Comparison of ENCODE assay signal across 8 cellular contexts in genomic region chr17:64505320-64506200, GRCh38. TPM values are rescaled to one million over a fixed set of nuclear protein-coding genes. Genes with fewer than 3 reads are reported as not detected.
DNase-seq lines count a peak whose midpoint lies in the region; ATAC-seq and TF ChIP-seq lines count a peak whose summit lies in the region.

No MANE protein-coding gene starts in this region.

- peak overlapping the region; percentile 100 for H3K4me3 ChIP-seq in PC-9
- peak overlapping the region; percentile 93 to 99 for H3K4me3 ChIP-seq in mucosa of rectum (ENCODE audit: low read length in 2 of 2)

- TF ChIP-seq EP300 in Ishikawa (IDR thresholded peaks at IDR 0.05; ENCODE audit: borderline replicate concordance), result 0 out of 2 replicates have a peak, but pooled peaks have one; percentile 14

- TF ChIP-seq POLR2A in GM15510 (IDR thresholded peaks at IDR 0.05; ENCODE audit: borderline replicate concordance, extremely low read depth, insufficient read length), result peak; percentile 67
- TF ChIP-seq POLR2A in erythroblast (IDR thresholded peaks at IDR 0.05; ENCODE audit: low read length), result peak; percentile 20

- H3K9ac ChIP-seq in mucosa of rectum (ENCODE audit: low read depth in 1 of 2, low read length in 2 of 2), result peak overlapping the region; percentile 100

- no peaks in the 10 kb centered on the region for H3K9me2 ChIP-seq in PC-9 (ENCODE audit: insufficient read depth)

- H4K20me1 ChIP-seq in PC-9 (ENCODE audit: insufficient read depth), result peaks cover 71% of the 10 kb centered on the region

- peaks cover 91% of the 10 kb centered on the region for H3K36me3 Mint-ChIP-seq in activated T-cell treated with anti-CD3 and anti-CD28 coated beads, Interleukin-2, amount 50 U/mL, for 24 hours (ENCODE audit: low read depth)

- peak overlapping the region; percentile 98 for H3K27ac ChIP-seq in PC-9
- H3K27ac ChIP-seq in mucosa of rectum (ENCODE audit: low read depth in 2 of 2, low read length in 2 of 2), result peak overlapping the region; percentile 99 to 100

- H3K9me3 Mint-ChIP-seq in activated T-cell treated with anti-CD3 and anti-CD28 coated beads, Interleukin-2, amount 50 U/mL, for 24 hours, result no peaks in the 10 kb centered on the region

- no peaks in the 10 kb centered on the region for H3K27me3 ChIP-seq in PC-9 (ENCODE audit: insufficient read depth, low read depth)
- no peaks in the 10 kb centered on the region for H3K27me3 ChIP-seq in mucosa of rectum (ENCODE audit: control insufficient read depth in 2 of 2, insufficient read depth in 2 of 2, low read length in 2 of 2)

- no peak for TF ChIP-seq RAD21 in Ishikawa (IDR thresholded peaks at IDR 0.05; ENCODE audit: low read depth)

- no peaks in the 10 kb centered on the region for H3K27me3 Mint-ChIP-seq in activated T-cell treated with anti-CD3 and anti-CD28 coated beads, Interleukin-2, amount 50 U/mL, for 24 hours

- H3K9me3 ChIP-seq in PC-9 (ENCODE audit: insufficient read depth, low read depth) (no peaks in the 10 kb centered on the region), mucosa of rectum (ENCODE audit: control insufficient read depth in 2 of 2, low read length in 2 of 2) (no peaks in the 10 kb centered on the region)

- peak overlapping the region; percentile 98 for H3K4me3 Mint-ChIP-seq in activated T-cell treated with anti-CD3 and anti-CD28 coated beads, Interleukin-2, amount 50 U/mL, for 24 hours

- ATAC-seq in HG02973 (IDR thresholded peaks at IDR 0.05; ENCODE audit: unreplicated experiment), result no peak

- POLR2A ChIA-PET in PC-9 (lab: Charles Lee; ENCODE audit: unreplicated experiment), result interaction anchor here (0.6 to 1.9 kb wide), 18 partner anchors 8 to 683 kb away, joined by 3 to 17 read pairs (median 6); partner anchors contain the start of gene POLG2

- peaks cover 66% of the 10 kb centered on the region for H3K36me3 ChIP-seq in PC-9 (ENCODE audit: low read depth)
- H3K36me3 ChIP-seq in mucosa of rectum (ENCODE audit: control insufficient read depth in 2 of 2, insufficient read depth in 2 of 2, low read length in 2 of 2), result peaks cover 49 to 54% of the 10 kb centered on the region in 2 donors

- peak; percentile 49 to 82 for DNase-seq in PC-9
- DNase-seq in activated T-cell treated with anti-CD3 and anti-CD28 coated beads, Interleukin-2, amount 50 U/mL, for 24 hours, result peak; percentile 87
- DNase-seq in erythroblast (lab: John Stamatoyannopoulos, UW), result peak; percentile 89 to 95
- peak; percentile 59 to 73 for DNase-seq in stimulated activated CD8-positive, alpha-beta memory T cell treated with anti-CD3 and anti-CD28 coated beads, Interleukin-4, amount 100 ng/mL, for 1 hour (ENCODE audit: low read depth in 2 of 2, low spot score in 1 of 2)

- H3K4me2 ChIP-seq in PC-9, result peak overlapping the region; percentile 95

- H3K79me2 ChIP-seq in PC-9 (ENCODE audit: low read depth), result peaks cover 91% of the 10 kb centered on the region

- H3K4me1 ChIP-seq in PC-9 (replicated peaks; ENCODE audit: insufficient read depth) (peaks cover 33% of the 10 kb centered on the region), mucosa of rectum (ENCODE audit: control insufficient read depth in 2 of 2, insufficient read depth in 2 of 2, low read length in 2 of 2) (peaks cover 28% of the 10 kb centered on the region in 2 donors)

- intact Hi-C loops in PC-9 (cut with micrococcal nuclease; ENCODE audit: unreplicated experiment), result loop anchor here (2.0 kb wide), 1 partner anchor 63 kb away; no protein-coding TSS in a partner anchor

- H3F3A ChIP-seq in PC-9 (ENCODE audit: insufficient read depth, low read depth), result peaks cover 59% of the 10 kb centered on the region

- TF ChIP-seq CTCF in PC-9 (conservative IDR thresholded peaks at IDR 0.05), result no peak; the same call in 1 of the 2 replicates

- H2AFZ ChIP-seq in PC-9, result no peak overlapping the region

- TSS peak; percentile 33 for BruUV-seq in PC-9 (replicated peaks; lab: Mats Ljungman, UMichigan)

- H3K27ac Mint-ChIP-seq in activated T-cell treated with anti-CD3 and anti-CD28 coated beads, Interleukin-2, amount 50 U/mL, for 24 hours, result peak overlapping the region; percentile 100

- peaks cover 60% of the 10 kb centered on the region for H3K4me1 Mint-ChIP-seq in activated T-cell treated with anti-CD3 and anti-CD28 coated beads, Interleukin-2, amount 50 U/mL, for 24 hours (ENCODE audit: low read depth)

- CTCF ChIA-PET in PC-9 (lab: Charles Lee), result interaction anchor here (0.7 to 1.0 kb wide), 2 partner anchors 86 to 589 kb away, joined by 3 read pairs; no protein-coding TSS in a partner anchor

TF ChIP-seq in Ishikawa, 13 proteins besides CTCF, POLR2A, EP300 and RAD21:
- TF ChIP-seq ZBTB7A (IDR thresholded peaks at IDR 0.05; ENCODE audit: low read depth), result no peak
- peak; percentile 94 for TF ChIP-seq YY1 (IDR thresholded peaks at IDR 0.05; ENCODE audit: low read depth)
- peak; percentile 89 for TF ChIP-seq TAF1 (IDR thresholded peaks at IDR 0.05; ENCODE audit: low read depth)
- TF ChIP-seq TEAD4 (IDR thresholded peaks at IDR 0.05), result peak; percentile 71
- TF ChIP-seq FOXM1 (IDR thresholded peaks at IDR 0.05; ENCODE audit: borderline replicate concordance, low read depth), result no peak
- TF ChIP-seq EGR1 (IDR thresholded peaks at IDR 0.05), result peak; percentile 73; the same call in 1 of the 2 replicates
- no peak for TF ChIP-seq NFIC (IDR thresholded peaks at IDR 0.05)
- TF ChIP-seq USF1 (IDR thresholded peaks at IDR 0.05), result no peak
- no peak for TF ChIP-seq REST (IDR thresholded peaks at IDR 0.05; ENCODE audit: low read depth)
- TF ChIP-seq TCF12 (IDR thresholded peaks at IDR 0.05; ENCODE audit: low read depth), result peak; percentile 20
- no peak for TF ChIP-seq CREB1 (IDR thresholded peaks at IDR 0.05; ENCODE audit: low read depth)
- no peak for TF ChIP-seq CEBPB (IDR thresholded peaks at IDR 0.05)
- peak; percentile 85 for TF ChIP-seq MAX (IDR thresholded peaks at IDR 0.05)

RNA-seq across cellular contexts. Expression of gene DDX5, which starts 0.5 kb away (rescaled TPM):
- 375 and 402 TPM in 2 replicates for total RNA-seq in PC-9 (2021)

RNA-seq across cellular contexts. Expression of gene CEP95, which starts 1.2 kb away (rescaled TPM):
- total RNA-seq in PC-9 (2021), result 56.0 and 57.2 TPM in 2 replicates

RNA-seq across cellular contexts. Expression of gene POLG2, which starts 8.7 kb away (rescaled TPM):
- total RNA-seq in PC-9 (2021), result 23.3 and 32.7 TPM in 2 replicates

RNA-seq across cellular contexts. Expression of gene MILR1, which starts 56.6 kb away (rescaled TPM):
- total RNA-seq in PC-9 (2021), result 22.9 and 25.6 TPM in 2 replicates
